In genomic region chr18:49517483-49517882, GRCh38 we compare ENCODE assay signal across 6 cellular contexts.
"Had no signal": no experiment of that assay in that cellular context is flagged by ENCODE, and none has a peak within 500 bp of the region (broad histone marks: within the 10 kb centered on the region; RNA-seq: fewer than 3 reads in every experiment).

No MANE protein-coding gene starts in this region.

- H3K9me3 ChIP-seq: HAP-1 had no signal

- H3K36me3 ChIP-seq: HAP-1 had no signal

- DNase-seq: GM23248, GOT3, H7, IMR-90 had no signal

- H3K4me3 ChIP-seq: GM23248, HAP-1 had no signal

- ATAC-seq: HCT116 had no signal

- H3K27ac ChIP-seq: GM23248 had no signal
